In the genomic region with DNA sequence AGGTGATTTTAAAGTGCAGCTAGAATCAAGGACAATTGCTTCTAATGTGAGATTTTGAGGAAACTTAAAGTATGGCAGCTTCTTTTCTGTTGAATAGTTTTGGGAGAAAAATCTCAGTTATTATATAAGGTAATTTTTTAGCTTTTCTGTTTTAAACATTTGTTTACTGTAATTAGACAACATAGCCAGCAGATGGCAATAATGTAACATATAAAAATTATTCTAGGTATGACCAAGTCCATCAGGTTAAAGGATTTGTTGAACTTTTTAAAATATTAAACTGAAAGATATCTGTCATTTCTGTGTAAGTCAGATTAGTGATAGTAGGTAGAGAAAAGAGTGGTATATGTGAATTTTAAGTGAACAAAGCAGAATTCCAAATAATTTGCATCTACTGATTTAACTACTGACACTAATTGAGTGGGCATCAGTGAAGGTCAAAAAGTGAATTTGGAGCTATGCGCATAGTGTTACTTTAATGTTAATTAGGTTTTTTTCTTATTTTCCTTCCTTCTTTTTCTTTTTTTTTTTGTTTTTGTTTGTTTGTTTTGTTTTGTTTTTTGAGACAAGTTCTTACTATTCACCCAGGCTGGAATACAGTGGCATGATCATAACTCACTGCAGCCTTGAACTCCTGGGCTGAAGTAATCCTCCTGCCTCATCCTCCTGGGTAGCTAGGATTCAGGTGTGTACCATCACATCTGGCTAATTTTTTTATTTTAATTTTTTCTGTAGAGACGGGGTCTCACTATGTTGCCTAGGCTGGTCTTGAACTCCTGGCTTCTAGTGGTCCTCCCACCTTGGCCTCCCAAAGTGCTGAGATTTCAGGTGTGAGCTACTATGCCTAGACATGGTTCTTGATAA, we compare ENCODE assay signal across 8 cellular contexts. TPM values are rescaled to one million over a fixed set of nuclear protein-coding genes. Genes with fewer than 3 reads are reported as not detected.
DNase-seq lines count a peak whose midpoint lies in the region; ATAC-seq, FAIRE-seq and TF ChIP-seq lines count a peak whose summit lies in the region.

No MANE protein-coding gene starts in this region.

- no peaks in the 10 kb centered on the region for H3K4me1 ChIP-seq in kidney (ENCODE audit: control insufficient read depth in 1 of 2, insufficient read depth in 1 of 2, low read depth in 1 of 2, low read length in 2 of 2)

- H3K4me3 ChIP-seq in kidney (ENCODE audit: low read length in 2 of 2) (no peak overlapping the region), coronary artery (no peak overlapping the region)

- no peaks in the 10 kb centered on the region for H3K9me3 ChIP-seq in kidney (ENCODE audit: control insufficient read depth in 1 of 2, low read length in 2 of 2)

- H3K27ac ChIP-seq in kidney (ENCODE audit: low read depth in 2 of 2, low read length in 2 of 2) = no peak overlapping the region
- no peak overlapping the region for H3K27ac ChIP-seq in coronary artery

- DNase-seq in AML-193 (lab: John Stamatoyannopoulos, UW) = peak; percentile 41 to 58
- no peak for DNase-seq in GM19239 (ENCODE audit: insufficient read length, low spot score)
- DNase-seq in RCC 7860 (ENCODE audit: low spot score) = peak; percentile 20
- no peak for DNase-seq in kidney
- no peak for DNase-seq in coronary artery (ENCODE audit: low spot score)
- DNase-seq in activated CD4-positive, CD25-positive, alpha-beta regulatory T cell (lab: John Stamatoyannopoulos, UW) = no peak
- DNase-seq in NCI-H187 (lab: John Stamatoyannopoulos, UW) = no peak

- no peaks in the 10 kb centered on the region for H3K36me3 ChIP-seq in kidney (ENCODE audit: control insufficient read depth in 1 of 2, insufficient read depth in 2 of 2, low read length in 2 of 2)

- no peak overlapping the region for H3K9ac ChIP-seq in kidney (ENCODE audit: low read length in 2 of 2)

- FAIRE-seq in GM19239 (lab: Jason Lieb, UNC) (peak; percentile 86), RCC 7860 (lab: Jason Lieb, UNC) (peak; percentile 63), kidney (lab: Jason Lieb, UNC) (peak; percentile 96)

- intact Hi-C loops in kidney (cut with DNase I) = loop anchor here (10.0 kb wide), 1 partner anchor 274 kb away; no protein-coding TSS in a partner anchor

- ATAC-seq in GM18519 (IDR thresholded peaks at IDR 0.05; ENCODE audit: low FRiP score, unreplicated experiment) = no peak

- TF ChIP-seq CTCF in kidney (IDR thresholded peaks at IDR 0.05; ENCODE audit: borderline replicate concordance, extremely low read depth, insufficient read depth) (peak; percentile 50), coronary artery (IDR thresholded peaks at IDR 0.05) (no peak)

RNA-seq across cellular contexts. Expression of a gene that starts 18.6 kb away (rescaled TPM):
- total RNA-seq in kidney = 25.1 TPM
- 35.6 TPM for polyA plus RNA-seq in kidney (ENCODE audit: insufficient read depth, low read depth, low replicate concordance)

RNA-seq across cellular contexts. Expression of a gene that starts 19.2 kb away (rescaled TPM):
- 24.8 TPM for total RNA-seq in kidney
- 33.7 TPM for polyA plus RNA-seq in kidney (ENCODE audit: insufficient read depth, low read depth, low replicate concordance)

Comparison
In these comparisons a context has a peak if more than half of its experiments do, and no peak if none do; other contexts are left out.
1. DNase-seq: peak in AML-193 (2 of 2) and RCC 7860 (single experiment); none in GM19239 (single experiment), kidney (single experiment), coronary artery (single experiment), activated CD4-positive, CD25-positive, alpha-beta regulatory T cell (0 of 4) and NCI-H187 (0 of 2).